In genomic region chr2:234422895-234423505, GRCh38 we compare ENCODE assay signal across 10 cellular contexts.
DNase-seq lines count a peak whose midpoint lies in the region; ATAC-seq, FAIRE-seq and TF ChIP-seq lines count a peak whose summit lies in the region.
"Had no signal": no experiment of that assay in that cellular context is flagged by ENCODE, and none has a peak within 500 bp of the region (broad histone marks: within the 10 kb centered on the region; RNA-seq: fewer than 3 reads in every experiment).

No MANE protein-coding gene starts in this region.

- peak overlapping the region; percentile 97 for H3K27ac Mint-ChIP-seq in activated CD8-positive, alpha-beta memory T cell treated with anti-CD3 and anti-CD28 coated beads, Interleukin-2, amount 10 ng/mL, durations not matched to agents 7 days and 5 days

- FAIRE-seq in GM12892 (lab: Jason Lieb, UNC), result no peak
- FAIRE-seq: TTC549 had no signal

- peaks cover 77% of the 10 kb centered on the region for H3K4me1 Mint-ChIP-seq in activated CD8-positive, alpha-beta memory T cell treated with anti-CD3 and anti-CD28 coated beads, Interleukin-2, amount 10 ng/mL, durations not matched to agents 7 days and 5 days

- CTCF ChIA-PET in activated CD8-positive, alpha-beta memory T cell treated with anti-CD3 and anti-CD28 coated beads, Interleukin-2, amount 10 ng/mL, durations not matched to agents 7 days and 5 days (lab: Charles Lee), result interaction anchor here (0.6 to 2.8 kb wide), 14 partner anchors 10 to 139 kb away, joined by 3 to 12 read pairs (median 4); partner anchors contain the start of gene ARL4C

- H3K27ac ChIP-seq in epithelial cell of prostate, result peak overlapping the region; percentile 75

- no peak for TF ChIP-seq POLR2A in GM12892 (IDR thresholded peaks at IDR 0.05; ENCODE audit: low read depth, low read length)

- peak; percentile 70 for ATAC-seq in activated CD8-positive, alpha-beta memory T cell treated with anti-CD3 and anti-CD28 coated beads, Interleukin-2, amount 10 ng/mL, durations not matched to agents 7 days and 5 days
- ATAC-seq in GM21737 (IDR thresholded peaks at IDR 0.05; ENCODE audit: unreplicated experiment), result no peak

- H3K27me3 Mint-ChIP-seq in activated CD8-positive, alpha-beta memory T cell treated with anti-CD3 and anti-CD28 coated beads, Interleukin-2, amount 10 ng/mL, durations not matched to agents 7 days and 5 days, result no peaks in the 10 kb centered on the region

- H3K4me3 Mint-ChIP-seq in activated CD8-positive, alpha-beta memory T cell treated with anti-CD3 and anti-CD28 coated beads, Interleukin-2, amount 10 ng/mL, durations not matched to agents 7 days and 5 days, result peak overlapping the region; percentile 55

- peak; percentile 60 for DNase-seq in NCI-H69 (lab: John Stamatoyannopoulos, UW)
- peak; percentile 84 for DNase-seq in activated CD8-positive, alpha-beta memory T cell treated with anti-CD3 and anti-CD28 coated beads, Interleukin-2, amount 10 ng/mL, durations not matched to agents 7 days and 5 days
- DNase-seq in epithelial cell of prostate (ENCODE audit: low read depth, low spot score), result no peak
- peak; percentile 43 for DNase-seq in stimulated activated CD8-positive, alpha-beta memory T cell treated with anti-CD3 and anti-CD28 coated beads, Interleukin-12 subunit alpha, Interleukin-12 subunit beta, amount 100 ng/mL, for 4 hours (ENCODE audit: low read depth)
- no peak for DNase-seq in GM12892 (ENCODE audit: insufficient read length)
- no peak for DNase-seq in NOMO-1 (lab: John Stamatoyannopoulos, UW; ENCODE audit: unreplicated experiment in 2 of 2)
- no peak for DNase-seq in NCI-H2196 treated with DMSO at 0.1 percent for 48 hours (lab: John Stamatoyannopoulos, UW; ENCODE audit: unreplicated experiment)
- DNase-seq: NCI-H2171 treated with DMSO at 0.1 percent for 48 hours had no signal

- H3K9me3 Mint-ChIP-seq in activated CD8-positive, alpha-beta memory T cell treated with anti-CD3 and anti-CD28 coated beads, Interleukin-2, amount 10 ng/mL, durations not matched to agents 7 days and 5 days (ENCODE audit: low read depth), result peaks cover 8% of the 10 kb centered on the region

- H3K36me3 Mint-ChIP-seq in activated CD8-positive, alpha-beta memory T cell treated with anti-CD3 and anti-CD28 coated beads, Interleukin-2, amount 10 ng/mL, durations not matched to agents 7 days and 5 days, result peaks cover 10% of the 10 kb centered on the region

Comparison
In these comparisons a context has a peak if more than half of its experiments do, and no peak if none do; other contexts are left out.
1. DNase-seq: peak in NCI-H69 (single experiment), activated CD8-positive, alpha-beta memory T cell treated with anti-CD3 and anti-CD28 coated beads, Interleukin-2, amount 10 ng/mL, durations not matched to agents 7 days and 5 days (single experiment) and stimulated activated CD8-positive, alpha-beta memory T cell treated with anti-CD3 and anti-CD28 coated beads, Interleukin-12 subunit alpha, Interleukin-12 subunit beta, amount 100 ng/mL, for 4 hours (single experiment); none in epithelial cell of prostate (single experiment), GM12892 (single experiment), NOMO-1 (0 of 2) and NCI-H2196 treated with DMSO at 0.1 percent for 48 hours (single experiment).